35 cellular contexts compared by ENCODE assay signal in the genomic region with DNA sequence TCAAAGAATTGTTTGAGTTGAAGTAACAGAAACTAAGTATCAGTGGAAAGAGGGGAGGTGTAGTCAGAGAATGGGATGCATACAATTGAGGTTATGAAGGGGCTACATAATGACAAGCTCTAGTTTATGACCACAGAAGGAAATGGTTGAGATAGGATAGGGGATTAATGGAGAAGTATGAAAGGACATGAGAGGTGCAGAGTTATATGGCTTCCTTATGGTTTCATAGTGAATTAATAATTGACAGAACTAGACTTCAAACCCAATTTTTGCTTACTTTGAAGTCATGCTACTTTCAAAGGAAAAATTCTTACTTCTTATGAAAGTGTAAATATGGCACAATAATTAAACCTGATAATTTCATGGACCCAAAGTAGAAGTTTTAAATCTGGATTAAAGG.
DNase-seq lines count a peak whose midpoint lies in the region; ATAC-seq, FAIRE-seq and TF ChIP-seq lines count a peak whose summit lies in the region.
"Had no signal": no experiment of that assay in that cellular context is flagged by ENCODE, and none has a peak within 500 bp of the region (broad histone marks: within the 10 kb centered on the region; RNA-seq: fewer than 3 reads in every experiment).

No MANE protein-coding gene starts in this region.

- H3K4me1 ChIP-seq in mucosa of descending colon (ENCODE audit: low read depth) (no peaks in the 10 kb centered on the region), small intestine (ENCODE audit: control insufficient read depth in 2 of 2, insufficient read depth in 1 of 2, low read depth in 1 of 2, low read length in 1 of 2) (no peaks in the 10 kb centered on the region)
- H3K4me1 ChIP-seq: A549; BE2C; BLaER1; BLaER1 treated with 17β-estradiol and CSF1 and Interleukin-3, amounts not matched to agents 10 nM and 100 nM; Caco-2 had no signal

- intact Hi-C loops in left colon (cut with DNase I, micrococcal nuclease) (no loop called here), mucosa of descending colon (cut with DNase I, micrococcal nuclease) (no loop called here), cardiac septum (cut with DNase I) (no loop called here)

- DNase-seq in HT-29 (ENCODE audit: low spot score) (peak; percentile 37), left colon (no peak), mucosa of descending colon (no peak), small intestine (peak; percentile 48), NCI-H2107 treated with DMSO at 0.1 percent for 48 hours (lab: John Stamatoyannopoulos, UW; ENCODE audit: unreplicated experiment) (no peak), cardiac septum (ENCODE audit: low spot score) (no peak)
- DNase-seq: 8988T; ACHN; AML-193; BE2C; C1 segment of cervical spinal cord; Caco-2; Calu3; CD4-positive, alpha-beta memory T cell; CD4-positive, alpha-beta T cell; CD4-positive, CD25-positive, alpha-beta regulatory T cell; CD8-positive, alpha-beta memory T cell; CD8-positive, alpha-beta T cell; COR-L47; DMS 273 treated with DMSO at 0.1 percent for 48 hours; DMS153; DMS53; DMS79; DMS79 treated with DMSO at 0.1 percent for 48 hours; DND-41; EL had no signal

- FAIRE-seq in small intestine (lab: Jason Lieb, UNC) = peak; percentile 36
- FAIRE-seq: A204.1, A549, D721Med had no signal

- H3K27ac ChIP-seq in small intestine (ENCODE audit: low read depth in 1 of 2, low read length in 1 of 2) = no peak overlapping the region
- H3K27ac ChIP-seq: 22Rv1; A549; BLaER1; BLaER1 treated with 17β-estradiol and CSF1 and Interleukin-3, amounts not matched to agents 10 nM and 100 nM; C4-2B had no signal

- no peaks in the 10 kb centered on the region for H3K27me3 ChIP-seq in small intestine (ENCODE audit: control insufficient read depth in 2 of 2, insufficient read depth in 2 of 2, low read length in 2 of 2)
- H3K27me3 ChIP-seq: BE2C; BLaER1; BLaER1 treated with 17β-estradiol and CSF1 and Interleukin-3, amounts not matched to agents 10 nM and 100 nM had no signal

- peak; percentile 69 for ATAC-seq in left colon
- ATAC-seq in mucosa of descending colon = peak; percentile 62
- no peak for ATAC-seq in GM19351 (IDR thresholded peaks at IDR 0.05; ENCODE audit: unreplicated experiment)
- no peak for ATAC-seq in GM21825 (IDR thresholded peaks at IDR 0.05; ENCODE audit: unreplicated experiment)
- ATAC-seq: A549; CD8-positive, alpha-beta T cell had no signal

- no peaks in the 10 kb centered on the region for H3K36me3 ChIP-seq in mucosa of descending colon (ENCODE audit: low read depth)
- H3K36me3 ChIP-seq in small intestine (ENCODE audit: control insufficient read depth in 2 of 2, insufficient read depth in 2 of 2, low read length in 2 of 2) = no peaks in the 10 kb centered on the region
- H3K36me3 ChIP-seq: BE2C; BLaER1; BLaER1 treated with 17β-estradiol and CSF1 and Interleukin-3, amounts not matched to agents 10 nM and 100 nM had no signal

- no peak overlapping the region for H3K4me3 ChIP-seq in mucosa of descending colon
- no peak overlapping the region for H3K4me3 ChIP-seq in small intestine (ENCODE audit: low read depth in 1 of 2, low read length in 2 of 2)
- H3K4me3 ChIP-seq: A549; BLaER1; BLaER1 treated with 17β-estradiol and CSF1 and Interleukin-3, amounts not matched to agents 10 nM and 100 nM had no signal

- H3K9me3 ChIP-seq in mucosa of descending colon (no peaks in the 10 kb centered on the region), small intestine (ENCODE audit: control insufficient read depth, low read depth) (no peaks in the 10 kb centered on the region)
- H3K9me3 ChIP-seq: A549; BE2C; BLaER1; BLaER1 treated with 17β-estradiol and CSF1 and Interleukin-3, amounts not matched to agents 10 nM and 100 nM had no signal

- no peak for TF ChIP-seq CTCF in mucosa of descending colon (IDR thresholded peaks at IDR 0.05)

Comparison
In these comparisons a context has a peak if more than half of its experiments do, and no peak if none do; other contexts are left out.
1. DNase-seq: peak in HT-29 (single experiment) and small intestine (single experiment); none in left colon (0 of 2), mucosa of descending colon (0 of 3), NCI-H2107 treated with DMSO at 0.1 percent for 48 hours (single experiment) and cardiac septum (single experiment).
2. ATAC-seq: peak in left colon (single experiment) and mucosa of descending colon (single experiment); none in GM19351 (single experiment) and GM21825 (single experiment).